In the genomic region with DNA sequence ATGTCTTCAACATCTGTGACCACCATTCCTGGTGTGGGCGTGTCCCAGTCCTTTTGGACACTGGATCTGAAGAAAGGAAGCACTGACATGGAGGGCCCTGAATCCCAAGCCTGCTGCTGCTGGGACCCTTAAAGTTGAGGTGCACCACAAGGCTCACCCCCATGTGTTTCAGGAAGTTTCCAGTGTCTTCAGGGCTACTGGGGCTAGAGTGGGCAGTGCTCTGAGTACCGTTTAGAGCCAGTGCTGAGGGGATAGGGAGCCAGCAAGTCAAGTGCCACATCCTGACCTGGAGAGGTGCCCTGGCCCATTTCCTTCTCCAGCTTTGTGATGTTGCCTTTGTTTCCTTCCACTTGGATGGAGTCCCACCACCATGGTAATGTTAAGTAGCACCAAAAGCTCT, we compare ENCODE assay signal across 12 cellular contexts. TPM values are rescaled to one million over a fixed set of nuclear protein-coding genes. Genes with fewer than 3 reads are reported as not detected.
DNase-seq lines count a peak whose midpoint lies in the region; ATAC-seq, FAIRE-seq and TF ChIP-seq lines count a peak whose summit lies in the region.
"Had no signal": no experiment of that assay in that cellular context is flagged by ENCODE, and none has a peak within 500 bp of the region (broad histone marks: within the 10 kb centered on the region; RNA-seq: fewer than 3 reads in every experiment).

No MANE protein-coding gene starts in this region.

- intact Hi-C loops in natural killer cell (cut with micrococcal nuclease): loop anchor here (1.0 to 5.0 kb wide), 6 partner anchors 30 to 440 kb away; partner anchors contain the start of genes ARMC12, PPARD and RPL10A

- H3K9me3 ChIP-seq in BLaER1 (no peaks in the 10 kb centered on the region), WERI-Rb-1 (ENCODE audit: severe bottlenecking) (no peaks in the 10 kb centered on the region)
- no peaks in the 10 kb centered on the region for H3K9me3 ChIP-seq in effector memory CD4-positive, alpha-beta T cell (ENCODE audit: control insufficient read depth, low read length)
- H3K9me3 ChIP-seq: Caco-2 had no signal

- FAIRE-seq in GM12891 (lab: Jason Lieb, UNC): peak; percentile 5
- FAIRE-seq: small intestine, TTC549 had no signal

- H3K36me3 ChIP-seq in BLaER1 (peaks cover 27% of the 10 kb centered on the region), WERI-Rb-1 (peaks cover 51% of the 10 kb centered on the region)
- peaks cover 33% of the 10 kb centered on the region for H3K36me3 ChIP-seq in effector memory CD4-positive, alpha-beta T cell (ENCODE audit: control insufficient read depth, insufficient read depth, low read length)

- H3K4me2 ChIP-seq in BLaER1: peak overlapping the region; percentile 100

- no peak for ATAC-seq in natural killer cell

- H3K36me3 Mint-ChIP-seq in natural killer cell: peaks cover 8% of the 10 kb centered on the region

- DNase-seq in GM12891 (ENCODE audit: insufficient read length, low spot score) (no peak), WERI-Rb-1 (no peak), natural killer cell (no peak), inferior parietal cortex (ENCODE audit: extremely low spot score) (no peak), DMS53 (lab: John Stamatoyannopoulos, UW) (no peak), nucleus accumbens (lab: John Stamatoyannopoulos, UW) (no peak)
- no peak for DNase-seq in effector memory CD4-positive, alpha-beta T cell

- no peak for TF ChIP-seq POLR2A in GM12891 (IDR thresholded peaks at IDR 0.05; ENCODE audit: low read depth, low read length)

- H3K27me3 ChIP-seq in BLaER1 (no peaks in the 10 kb centered on the region), WERI-Rb-1 (ENCODE audit: insufficient read depth, low read depth, severe bottlenecking) (no peaks in the 10 kb centered on the region)
- no peaks in the 10 kb centered on the region for H3K27me3 ChIP-seq in effector memory CD4-positive, alpha-beta T cell (replicated peaks; ENCODE audit: control insufficient read depth, insufficient read depth, low read length, poor library complexity, severe bottlenecking)
- H3K27me3 ChIP-seq: brain microvascular endothelial cell had no signal

- no peaks in the 10 kb centered on the region for H3K9me3 Mint-ChIP-seq in natural killer cell

- H3K9ac ChIP-seq in BLaER1: peak overlapping the region; percentile 96

- peak overlapping the region; percentile 89 for H3K4me3 Mint-ChIP-seq in natural killer cell

- peak overlapping the region; percentile 98 for H3K27ac ChIP-seq in BLaER1
- H3K27ac ChIP-seq in WERI-Rb-1: peak overlapping the region; percentile 70
- H3K27ac ChIP-seq in effector memory CD4-positive, alpha-beta T cell (ENCODE audit: insufficient read depth, low read length, poor library complexity, severe bottlenecking): no peak overlapping the region
- H3K27ac ChIP-seq: brain microvascular endothelial cell had no signal

- TF ChIP-seq CTCF in WERI-Rb-1 (IDR thresholded peaks at IDR 0.05; ENCODE audit: low read depth, low read length) (no peak), natural killer cell (IDR thresholded peaks at IDR 0.05) (no peak)

- peaks cover 17% of the 10 kb centered on the region for H4K20me1 ChIP-seq in BLaER1

- H3K27ac Mint-ChIP-seq in natural killer cell: peak overlapping the region; percentile 97 to 98

- peaks cover 28 to 42% of the 10 kb centered on the region in 2 donors for H3K4me1 Mint-ChIP-seq in natural killer cell

- H3K27me3 Mint-ChIP-seq in natural killer cell (ENCODE audit: low read depth in 2 of 2): no peaks in the 10 kb centered on the region

- H3K4me3 ChIP-seq in BLaER1 (0 out of 2 replicates have a peak overlapping the region, but pooled peaks have one; percentile 83), WERI-Rb-1 (ENCODE audit: low read depth, low read length) (no peak overlapping the region)
- H3K4me3 ChIP-seq in effector memory CD4-positive, alpha-beta T cell (ENCODE audit: insufficient read depth, low read depth, low read length, poor library complexity, severe bottlenecking): no peak overlapping the region

- H3K4me1 ChIP-seq in BLaER1: peaks cover 98% of the 10 kb centered on the region
- peaks cover 37% of the 10 kb centered on the region for H3K4me1 ChIP-seq in effector memory CD4-positive, alpha-beta T cell (ENCODE audit: control insufficient read depth, insufficient read depth, low read length, poor library complexity, severe bottlenecking)

TF ChIP-seq in GM12891, 5 proteins besides CTCF, POLR2A, EP300 and RAD21:
- TF ChIP-seq POLR2AphosphoS5 (IDR thresholded peaks at IDR 0.05; ENCODE audit: low read depth, low read length): no peak
- TF ChIP-seq PAX5 (IDR thresholded peaks at IDR 0.05; ENCODE audit: insufficient read depth, low read length, severe bottlenecking): no peak
- no peak for TF ChIP-seq TAF1 (IDR thresholded peaks at IDR 0.05; ENCODE audit: low read depth, low read length)
- no peak for TF ChIP-seq SPI1 (IDR thresholded peaks at IDR 0.05; ENCODE audit: low read depth, low read length)
- TF ChIP-seq POU2F2 (IDR thresholded peaks at IDR 0.05; ENCODE audit: low read depth, low read length): no peak

RNA-seq across cellular contexts. Expression of gene DEF6, which starts 0.7 kb away (rescaled TPM):
- polyA plus RNA-seq in GM12891 (2012; ENCODE audit: low read depth, missing spikeins): 27.6 TPM
- total RNA-seq in natural killer cell: 100 to 1,000 TPM; 232 to 297 (median 241) TPM

RNA-seq across cellular contexts. Expression of gene ZNF76, which starts 37.4 kb away (rescaled TPM):
- polyA plus RNA-seq in GM12891 (2012; ENCODE audit: low read depth, missing spikeins): 21.5 TPM
- 10 to 100 TPM; 62.7 to 81.6 (median 64.6) TPM for total RNA-seq in natural killer cell

RNA-seq across cellular contexts. Expression of gene PPARD, which starts 45.4 kb away (rescaled TPM):
- 7.4 TPM for polyA plus RNA-seq in GM12891 (2012; ENCODE audit: low read depth, missing spikeins)
- 10 to 100 TPM; 14.4 to 20.4 (median 18.8) TPM for total RNA-seq in natural killer cell
